ENCODE assay signal across 9 cellular contexts in the genomic region with DNA sequence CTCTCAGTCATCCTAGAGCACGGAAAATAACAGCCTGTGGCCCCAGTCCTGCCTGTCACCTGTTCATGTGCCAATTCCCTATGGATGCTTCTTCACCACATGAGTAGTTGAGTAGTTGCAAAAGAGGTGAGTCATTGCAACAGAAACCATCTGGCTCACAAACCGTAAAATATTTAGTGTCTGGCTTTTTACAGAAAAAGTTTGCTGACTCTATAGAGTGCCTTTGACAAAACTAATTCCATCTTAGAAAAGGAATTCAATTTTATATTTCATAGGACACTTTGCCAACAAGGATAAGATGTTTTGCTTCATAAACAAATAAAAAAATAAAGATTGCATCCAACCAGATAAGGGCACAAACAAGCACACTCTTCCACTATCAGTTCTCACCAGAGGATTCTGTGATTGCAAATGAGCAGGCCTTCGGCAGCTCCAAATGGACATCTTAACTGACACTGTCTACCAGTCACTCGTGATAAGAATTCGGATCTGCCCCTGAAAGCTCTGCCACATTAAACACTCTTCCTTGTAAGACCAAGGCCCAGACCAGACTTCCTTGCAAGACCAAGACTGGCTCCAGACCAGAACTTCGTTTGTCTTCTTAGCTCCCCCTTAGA.
DNase-seq lines count a peak whose midpoint lies in the region; ATAC-seq and TF ChIP-seq lines count a peak whose summit lies in the region.
"Had no signal": no experiment of that assay in that cellular context is flagged by ENCODE, and none has a peak within 500 bp of the region (broad histone marks: within the 10 kb centered on the region; RNA-seq: fewer than 3 reads in every experiment).

No MANE protein-coding gene starts in this region.

- no peak overlapping the region for H3K4me3 Mint-ChIP-seq in natural killer cell
- H3K4me3 Mint-ChIP-seq in activated CD4-positive, alpha-beta memory T cell treated with anti-CD3 and anti-CD28 coated beads, Interleukin-2, amount 10 ng/mL, durations not matched to agents 7 days and 5 days = no peak overlapping the region

- H3K27ac ChIP-seq in left ventricle myocardium inferior (replicated peaks) = no peak overlapping the region
- peak overlapping the region; percentile 66 for H3K27ac ChIP-seq in PC-3 (ENCODE audit: low read length)
- no peak overlapping the region for H3K27ac ChIP-seq in foreskin keratinocyte
- peak overlapping the region; percentile 37 for H3K27ac ChIP-seq in vagina
- no peak overlapping the region for H3K27ac ChIP-seq in Karpas-422 (ENCODE audit: low read length)

- H2AFZ ChIP-seq in PC-3 (ENCODE audit: low read length) = no peak overlapping the region
- no peak overlapping the region for H2AFZ ChIP-seq in Karpas-422 (ENCODE audit: low read length)

- no peaks in the 10 kb centered on the region for H3K79me2 ChIP-seq in PC-3 (ENCODE audit: low read length)
- H3K79me2 ChIP-seq in Karpas-422 (ENCODE audit: low read length) = no peaks in the 10 kb centered on the region

- H3K36me3 ChIP-seq in left ventricle myocardium inferior = no peaks in the 10 kb centered on the region
- H3K36me3 ChIP-seq in PC-3 (ENCODE audit: low read depth, low read length) = no peaks in the 10 kb centered on the region
- no peaks in the 10 kb centered on the region for H3K36me3 ChIP-seq in vagina
- H3K36me3 ChIP-seq in Karpas-422 (ENCODE audit: insufficient read depth, low read length) = no peaks in the 10 kb centered on the region

- H3K36me3 Mint-ChIP-seq in natural killer cell = no peaks in the 10 kb centered on the region
- no peaks in the 10 kb centered on the region for H3K36me3 Mint-ChIP-seq in activated CD4-positive, alpha-beta memory T cell treated with anti-CD3 and anti-CD28 coated beads, Interleukin-2, amount 10 ng/mL, durations not matched to agents 7 days and 5 days (ENCODE audit: low read depth)

- peak overlapping the region; percentile 21; the same call in 1 of the 2 replicates for H3K4me2 ChIP-seq in PC-3 (ENCODE audit: low read length)
- H3K4me2 ChIP-seq in Karpas-422 (ENCODE audit: low read depth, low read length, poor library complexity, severe bottlenecking) = no peak overlapping the region

- no peak for TF ChIP-seq POLR2A in vagina (IDR thresholded peaks at IDR 0.05)

- no peak for TF ChIP-seq CTCF in left ventricle myocardium inferior (IDR thresholded peaks at IDR 0.05; ENCODE audit: borderline replicate concordance)
- no peak for TF ChIP-seq CTCF in PC-3 (conservative IDR thresholded peaks at IDR 0.05; ENCODE audit: low read depth, low read length)
- TF ChIP-seq CTCF in foreskin keratinocyte (conservative IDR thresholded peaks at IDR 0.05) = no peak
- no peak for TF ChIP-seq CTCF in vagina (IDR thresholded peaks at IDR 0.05)
- no peak for TF ChIP-seq CTCF in natural killer cell (IDR thresholded peaks at IDR 0.05)

- no peaks in the 10 kb centered on the region for H3K4me1 Mint-ChIP-seq in natural killer cell
- H3K4me1 Mint-ChIP-seq in activated CD4-positive, alpha-beta memory T cell treated with anti-CD3 and anti-CD28 coated beads, Interleukin-2, amount 10 ng/mL, durations not matched to agents 7 days and 5 days = no peaks in the 10 kb centered on the region

- POLR2A ChIA-PET in PC-3 (lab: Charles Lee; ENCODE audit: unreplicated experiment) = interaction anchor here (0.6 kb wide), 1 partner anchor 138 kb away, joined by 7 read pairs; no protein-coding TSS in a partner anchor
- POLR2A ChIA-PET in activated CD4-positive, alpha-beta memory T cell treated with anti-CD3 and anti-CD28 coated beads, Interleukin-2, amount 10 ng/mL, durations not matched to agents 7 days and 5 days (lab: Charles Lee) = no interaction called here

- H3K27me3 ChIP-seq in left ventricle myocardium inferior (ENCODE audit: low read depth) = no peaks in the 10 kb centered on the region
- no peaks in the 10 kb centered on the region for H3K27me3 ChIP-seq in PC-3 (ENCODE audit: low read length)
- no peaks in the 10 kb centered on the region for H3K27me3 ChIP-seq in foreskin keratinocyte
- H3K27me3 ChIP-seq in vagina = no peaks in the 10 kb centered on the region
- no peaks in the 10 kb centered on the region for H3K27me3 ChIP-seq in Karpas-422 (ENCODE audit: low read length)

- intact Hi-C loops in Right ventricle myocardium superior (cut with DNase I) (no loop called here), left ventricle myocardium inferior (cut with micrococcal nuclease) (no loop called here), PC-3 (cut with micrococcal nuclease) (no loop called here), vagina (cut with DNase I) (no loop called here), natural killer cell (cut with micrococcal nuclease) (no loop called here)

- peak; percentile 68 for ATAC-seq in Right ventricle myocardium superior (ENCODE audit: poor library complexity)
- peak; percentile 91 for ATAC-seq in PC-3
- peak; percentile 92 for ATAC-seq in foreskin keratinocyte
- ATAC-seq in natural killer cell = no peak

- peaks cover 10% of the 10 kb centered on the region for H3K4me1 ChIP-seq in left ventricle myocardium inferior
- peaks cover 14% of the 10 kb centered on the region for H3K4me1 ChIP-seq in PC-3 (ENCODE audit: insufficient read depth, low read length)
- no peaks in the 10 kb centered on the region for H3K4me1 ChIP-seq in foreskin keratinocyte
- no peaks in the 10 kb centered on the region for H3K4me1 ChIP-seq in vagina
- no peaks in the 10 kb centered on the region for H3K4me1 ChIP-seq in Karpas-422 (ENCODE audit: low read length)

- H3K27ac Mint-ChIP-seq in natural killer cell = no peak overlapping the region
- H3K27ac Mint-ChIP-seq in activated CD4-positive, alpha-beta memory T cell treated with anti-CD3 and anti-CD28 coated beads, Interleukin-2, amount 10 ng/mL, durations not matched to agents 7 days and 5 days = no peak overlapping the region

- CTCF ChIA-PET in PC-3 (lab: Charles Lee) = no interaction called here
- CTCF ChIA-PET in activated CD4-positive, alpha-beta memory T cell treated with anti-CD3 and anti-CD28 coated beads, Interleukin-2, amount 10 ng/mL, durations not matched to agents 7 days and 5 days (lab: Charles Lee) = no interaction called here

- peaks cover 3 to 4% of the 10 kb centered on the region in 2 donors for H3K9me3 Mint-ChIP-seq in natural killer cell
- H3K9me3 Mint-ChIP-seq in activated CD4-positive, alpha-beta memory T cell treated with anti-CD3 and anti-CD28 coated beads, Interleukin-2, amount 10 ng/mL, durations not matched to agents 7 days and 5 days = peaks cover 14% of the 10 kb centered on the region

- BruUV-seq in PC-3 (replicated peaks; lab: Mats Ljungman, UMichigan) = no TSS peak

- no peak for DNase-seq in Right ventricle myocardium superior
- no peak for DNase-seq in left ventricle myocardium inferior
- peak; percentile 90 for DNase-seq in PC-3
- DNase-seq in foreskin keratinocyte = peak; percentile 68 to 84
- no peak for DNase-seq in vagina (ENCODE audit: extremely low spot score in 2 of 2)
- DNase-seq in Karpas-422 = no peak
- no peak for DNase-seq in natural killer cell
- DNase-seq in activated CD4-positive, alpha-beta memory T cell treated with anti-CD3 and anti-CD28 coated beads, Interleukin-2, amount 10 ng/mL, durations not matched to agents 7 days and 5 days = no peak
- DNase-seq: DND-41 had no signal

- H4K20me1 ChIP-seq in PC-3 (ENCODE audit: low read length) (no peaks in the 10 kb centered on the region), Karpas-422 (ENCODE audit: insufficient read depth, low read depth, low read length) (no peaks in the 10 kb centered on the region)

- no peaks in the 10 kb centered on the region for H3K27me3 Mint-ChIP-seq in natural killer cell (ENCODE audit: low read depth in 2 of 2)
- H3K27me3 Mint-ChIP-seq in activated CD4-positive, alpha-beta memory T cell treated with anti-CD3 and anti-CD28 coated beads, Interleukin-2, amount 10 ng/mL, durations not matched to agents 7 days and 5 days = no peaks in the 10 kb centered on the region

- H3F3A ChIP-seq in PC-3 (ENCODE audit: low read length, unreplicated experiment) = no peaks in the 10 kb centered on the region

- H3K4me3 ChIP-seq in left ventricle myocardium inferior (no peak overlapping the region), PC-3 (ENCODE audit: low read length) (no peak overlapping the region), vagina (no peak overlapping the region), Karpas-422 (ENCODE audit: low read length) (no peak overlapping the region)

- no peaks in the 10 kb centered on the region for H3K9me2 ChIP-seq in PC-3 (replicated peaks; ENCODE audit: low read length)
- H3K9me2 ChIP-seq in Karpas-422 (replicated peaks; ENCODE audit: insufficient read depth, low read length) = no peaks in the 10 kb centered on the region

- H3K9ac ChIP-seq in PC-3 (ENCODE audit: low read length) (no peak overlapping the region), Karpas-422 (ENCODE audit: low read length) (no peak overlapping the region)

- H3K9me3 ChIP-seq in left ventricle myocardium inferior (replicated peaks) = no peaks in the 10 kb centered on the region
- H3K9me3 ChIP-seq in PC-3 (ENCODE audit: low read length) = no peaks in the 10 kb centered on the region
- H3K9me3 ChIP-seq in vagina = no peaks in the 10 kb centered on the region
- peaks cover 19% of the 10 kb centered on the region for H3K9me3 ChIP-seq in Karpas-422 (ENCODE audit: low read length)

Comparison
In these comparisons a context has a peak if more than half of its experiments do, and no peak if none do; other contexts are left out.
1. ATAC-seq: peak in Right ventricle myocardium superior (single experiment), PC-3 (single experiment) and foreskin keratinocyte (single experiment); none in natural killer cell (0 of 3).
2. DNase-seq: peak in PC-3 (single experiment) and foreskin keratinocyte (2 of 2); none in Right ventricle myocardium superior (single experiment), left ventricle myocardium inferior (single experiment), vagina (0 of 2), Karpas-422 (single experiment), natural killer cell (single experiment) and activated CD4-positive, alpha-beta memory T cell treated with anti-CD3 and anti-CD28 coated beads, Interleukin-2, amount 10 ng/mL, durations not matched to agents 7 days and 5 days (single experiment).
3. H3K27ac ChIP-seq: peak in PC-3 (single experiment) and vagina (single experiment); none in left ventricle myocardium inferior (single experiment), foreskin keratinocyte (single experiment) and Karpas-422 (single experiment).